Comparison of ENCODE assay signal across 21 cellular contexts in the genomic region with DNA sequence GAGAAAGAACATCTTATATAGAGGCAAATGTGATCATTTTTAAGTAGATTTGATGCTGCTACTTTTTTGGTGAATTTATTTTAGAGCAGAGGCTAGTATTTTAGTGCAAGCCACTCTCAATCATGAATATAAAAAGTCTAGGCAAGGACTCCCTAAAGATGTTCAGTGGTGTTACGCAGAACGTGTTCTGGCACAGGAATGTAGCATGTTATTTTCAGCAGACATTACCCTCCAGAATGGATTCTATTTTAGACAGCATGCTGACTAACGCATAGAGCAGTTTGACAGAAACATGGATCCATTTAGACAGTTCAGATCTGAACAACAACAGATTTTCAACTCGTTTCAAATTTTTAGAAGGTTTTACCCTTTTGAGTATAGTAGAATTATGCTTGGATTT. TPM values are rescaled to one million over a fixed set of nuclear protein-coding genes. Genes with fewer than 3 reads are reported as not detected.
DNase-seq lines count a peak whose midpoint lies in the region; ATAC-seq and TF ChIP-seq lines count a peak whose summit lies in the region.
"Had no signal": no experiment of that assay in that cellular context is flagged by ENCODE, and none has a peak within 500 bp of the region (broad histone marks: within the 10 kb centered on the region; RNA-seq: fewer than 3 reads in every experiment).

No MANE protein-coding gene starts in this region.

- H3K9ac ChIP-seq in mammary epithelial cell (ENCODE audit: insufficient read depth, low read length) = peak overlapping the region; percentile 77
- H3K9ac ChIP-seq: BLaER1 treated with 17β-estradiol and CSF1 and Interleukin-3, amounts not matched to agents 10 nM and 100 nM had no signal

- no TSS peak for BruUV-seq in MCF 10A (replicated peaks; lab: Mats Ljungman, UMichigan)
- BruUV-seq in mammary epithelial cell (replicated peaks; lab: Mats Ljungman, UMichigan) = no TSS peak

- H3K4me2 ChIP-seq in mammary epithelial cell (ENCODE audit: insufficient read depth, low read depth, low read length) = no peak overlapping the region

- no peak overlapping the region for H3K4me3 ChIP-seq in breast epithelium
- H3K4me3 ChIP-seq in mammary epithelial cell (replicated peaks in 1 of 3; ENCODE audit: insufficient read depth in 1 of 3, low read depth in 2 of 3, low read length in 3 of 3) = no peak overlapping the region
- H3K4me3 ChIP-seq in suprapubic skin = no peak overlapping the region
- H3K4me3 ChIP-seq: BLaER1 treated with 17β-estradiol and CSF1 and Interleukin-3, amounts not matched to agents 10 nM and 100 nM had no signal

- H3K4me1 ChIP-seq in breast epithelium (no peaks in the 10 kb centered on the region), mammary epithelial cell (ENCODE audit: insufficient read depth, low read length) (peaks cover 29% of the 10 kb centered on the region), suprapubic skin (peaks cover 35% of the 10 kb centered on the region)

- H3K27ac ChIP-seq in breast epithelium = peak overlapping the region; percentile 7 to 37
- peak overlapping the region; percentile 97 for H3K27ac ChIP-seq in mammary epithelial cell (ENCODE audit: insufficient read depth, low read depth, low read length)
- H3K27ac ChIP-seq in suprapubic skin = peak overlapping the region; percentile 82
- H3K27ac ChIP-seq: 22Rv1; BLaER1 treated with 17β-estradiol and CSF1 and Interleukin-3, amounts not matched to agents 10 nM and 100 nM had no signal

- no peak for TF ChIP-seq CTCF in breast epithelium (IDR thresholded peaks at IDR 0.05)
- no peak for TF ChIP-seq CTCF in MCF 10A (IDR thresholded peaks at IDR 0.05; ENCODE audit: unreplicated experiment)
- TF ChIP-seq CTCF in mammary epithelial cell (conservative IDR thresholded peaks at IDR 0.05 in 1 of 2, IDR thresholded peaks at IDR 0.05 in 1 of 2; ENCODE audit: extremely low read depth in 1 of 2, insufficient read depth in 1 of 2, low read depth in 1 of 2, low read length in 2 of 2) = no peak
- no peak for TF ChIP-seq CTCF in suprapubic skin (IDR thresholded peaks at IDR 0.05)

- no peak overlapping the region for H2AFZ ChIP-seq in mammary epithelial cell (ENCODE audit: low read depth, low read length)

- H3K9me3 ChIP-seq in breast epithelium (no peaks in the 10 kb centered on the region), mammary epithelial cell (replicated peaks; ENCODE audit: insufficient read depth, low read length) (no peaks in the 10 kb centered on the region), suprapubic skin (no peaks in the 10 kb centered on the region)
- H3K9me3 ChIP-seq: BLaER1 treated with 17β-estradiol and CSF1 and Interleukin-3, amounts not matched to agents 10 nM and 100 nM had no signal

- in situ Hi-C loops in mammary epithelial cell (cut with MboI; ENCODE audit: low sequenced_read_pairs in 2 of 2) = no loop called here

- no peaks in the 10 kb centered on the region for H3K9me3 Mint-ChIP-seq in MCF 10A (ENCODE audit: unreplicated experiment)

- H3K4me1 Mint-ChIP-seq in MCF 10A (ENCODE audit: insufficient read depth, unreplicated experiment) = peaks cover 16% of the 10 kb centered on the region
- H3K4me1 Mint-ChIP-seq: IgD-negative memory B cell had no signal

- H3K27me3 ChIP-seq in breast epithelium (no peaks in the 10 kb centered on the region), mammary epithelial cell (ENCODE audit: insufficient read depth, low read length) (no peaks in the 10 kb centered on the region), suprapubic skin (no peaks in the 10 kb centered on the region)
- H3K27me3 ChIP-seq: BLaER1 treated with 17β-estradiol and CSF1 and Interleukin-3, amounts not matched to agents 10 nM and 100 nM had no signal

- no peaks in the 10 kb centered on the region for H3K79me2 ChIP-seq in mammary epithelial cell (ENCODE audit: insufficient read depth, low read length)

- POLR2A ChIA-PET in MCF 10A (lab: Yijun Ruan, JAX) = interaction anchor here (0.6 to 3.6 kb wide), 16 partner anchors 9 to 524 kb away, joined by 3 to 25 read pairs (median 3); a partner anchor contains a TSS

- WGBS in mammary epithelial cell (ENCODE audit: low coverage, missing lambda C conversion rate) = 97% methylated on average over 4 of the region's 4 CpGs
- WGBS in suprapubic skin = 48% methylated on average over 4 of the region's 4 CpGs

- intact Hi-C loops in breast epithelium (cut with DNase I; ENCODE audit: low total_unique reads) = no loop called here
- intact Hi-C loops in MCF 10A (cut with micrococcal nuclease) = loop anchor here (10.0 kb wide), 1 partner anchor 256 kb away; no protein-coding TSS in a partner anchor
- intact Hi-C loops in mammary epithelial cell (cut with micrococcal nuclease) = loop anchor here (5.0 kb wide), 1 partner anchor 954 kb away; a partner anchor contains a TSS
- intact Hi-C loops in left ventricle myocardium superior (cut with micrococcal nuclease) = no loop called here

- no peaks in the 10 kb centered on the region for H4K20me1 ChIP-seq in mammary epithelial cell (ENCODE audit: insufficient read depth, low read length)
- H4K20me1 ChIP-seq: BLaER1 treated with 17β-estradiol and CSF1 and Interleukin-3, amounts not matched to agents 10 nM and 100 nM had no signal

- TF ChIP-seq POLR2A in breast epithelium (IDR thresholded peaks at IDR 0.05) (no peak), suprapubic skin (IDR thresholded peaks at IDR 0.05) (no peak)

- DNase-seq in breast epithelium (ENCODE audit: low spot score in 2 of 2) (no peak), MCF 10A (ENCODE audit: unreplicated experiment) (no peak), mammary epithelial cell (no peak), left ventricle myocardium superior (no peak), suprapubic skin (ENCODE audit: low spot score in 2 of 2) (no peak)
- no peak for DNase-seq in NK-92 treated with Interleukin-12 subunit alpha and Interleukin-12 subunit beta, amount 100 ng/mL, for 24 hours (lab: John Stamatoyannopoulos, UW)
- DNase-seq: CD8-positive, alpha-beta T cell; GOT3; HCEC 1CT; MV-4-11; NCI-H1105 treated with DMSO at 0.1 percent for 48 hours; NCI-H2081; NCI-H446 treated with DMSO at 0.1 percent for 48 hours; NCI-H526 treated with DMSO at 0.1 percent for 48 hours; RPMI8226 had no signal

- CTCF ChIA-PET in MCF 10A (lab: Yijun Ruan, JAX) = interaction anchor here (0.7 to 0.8 kb wide), 3 partner anchors 19 to 218 kb away, joined by 3 to 5 read pairs (median 3); no protein-coding TSS in a partner anchor
- CTCF ChIA-PET in mammary epithelial cell (lab: Charles Lee; ENCODE audit: low non-redundant PET) = no interaction called here

- peak; percentile 88 for ATAC-seq in left ventricle myocardium superior
- no peak for ATAC-seq in HG02798 (IDR thresholded peaks at IDR 0.05; ENCODE audit: poor library complexity, unreplicated experiment)
- no peak for ATAC-seq in GM21447 (IDR thresholded peaks at IDR 0.05; ENCODE audit: unreplicated experiment)
- ATAC-seq: CD8-positive, alpha-beta T cell; SK-N-SH treated with all-trans-retinoic acid at 6 μM for 48 hours had no signal

- no peak for TF ChIP-seq EP300 in suprapubic skin (IDR thresholded peaks at IDR 0.05)

- H3K36me3 ChIP-seq in breast epithelium (no peaks in the 10 kb centered on the region), mammary epithelial cell (ENCODE audit: insufficient read depth, low read length) (peaks cover 2% of the 10 kb centered on the region), suprapubic skin (no peaks in the 10 kb centered on the region)
- H3K36me3 ChIP-seq: BLaER1 treated with 17β-estradiol and CSF1 and Interleukin-3, amounts not matched to agents 10 nM and 100 nM had no signal

- no peak overlapping the region for H3K4me3 Mint-ChIP-seq in MCF 10A (ENCODE audit: unreplicated experiment)
- H3K4me3 Mint-ChIP-seq: CD8-positive, alpha-beta T cell; IgD-negative memory B cell had no signal

- peaks cover 5% of the 10 kb centered on the region for H3K36me3 Mint-ChIP-seq in MCF 10A (ENCODE audit: insufficient read depth, unreplicated experiment)
- H3K36me3 Mint-ChIP-seq: CD8-positive, alpha-beta T cell; IgD-negative memory B cell had no signal

- dilution Hi-C loops in mammary epithelial cell (cut with HindIII; ENCODE audit: low sequenced_read_pairs) = no loop called here

- no peaks in the 10 kb centered on the region for H3K27me3 Mint-ChIP-seq in MCF 10A (ENCODE audit: insufficient read depth, unreplicated experiment)
- H3K27me3 Mint-ChIP-seq: IgD-negative memory B cell had no signal

- no peak overlapping the region for H3K27ac Mint-ChIP-seq in MCF 10A (ENCODE audit: low read depth, unreplicated experiment)
- H3K27ac Mint-ChIP-seq: CD8-positive, alpha-beta T cell; IgD-negative memory B cell had no signal

RNA-seq across cellular contexts. Expression of a gene that starts 54.1 kb away (rescaled TPM):
- total RNA-seq in breast epithelium = 10 to 100 TPM in 2 of 3 donors, not detected in 1; 17.0 to 54.3 TPM
- 56.2 and 60.8 TPM in 2 replicates for total RNA-seq in MCF 10A (2022)
- 100 to 1,000 TPM; 125 to 272 TPM for total RNA-seq in mammary epithelial cell
- 50.2 TPM for polyA plus RNA-seq in mammary epithelial cell
- 78.5 TPM for polyA minus RNA-seq in mammary epithelial cell
- total RNA-seq in left ventricle myocardium superior = 0.10 TPM
- 100 to 1,000 TPM; 497 to 826 (median 664) TPM for total RNA-seq in suprapubic skin
- total RNA-seq: CD8-positive, alpha-beta T cell had no signal
- polyA plus RNA-seq: IgD-negative memory B cell had no signal

Comparison
In these comparisons a context has a peak if more than half of its experiments do, and no peak if none do; other contexts are left out.
1. intact Hi-C loops: an anchor here in MCF 10A (10.0 kb wide) and mammary epithelial cell (5.0 kb wide); none called in breast epithelium and left ventricle myocardium superior.
2. H3K27ac ChIP-seq: peak in every context shown above with its lines; median percentile 97 in mammary epithelial cell; 82 in suprapubic skin; 22 in breast epithelium.